ENCODE assay signal across 8 cellular contexts in the genomic region with DNA sequence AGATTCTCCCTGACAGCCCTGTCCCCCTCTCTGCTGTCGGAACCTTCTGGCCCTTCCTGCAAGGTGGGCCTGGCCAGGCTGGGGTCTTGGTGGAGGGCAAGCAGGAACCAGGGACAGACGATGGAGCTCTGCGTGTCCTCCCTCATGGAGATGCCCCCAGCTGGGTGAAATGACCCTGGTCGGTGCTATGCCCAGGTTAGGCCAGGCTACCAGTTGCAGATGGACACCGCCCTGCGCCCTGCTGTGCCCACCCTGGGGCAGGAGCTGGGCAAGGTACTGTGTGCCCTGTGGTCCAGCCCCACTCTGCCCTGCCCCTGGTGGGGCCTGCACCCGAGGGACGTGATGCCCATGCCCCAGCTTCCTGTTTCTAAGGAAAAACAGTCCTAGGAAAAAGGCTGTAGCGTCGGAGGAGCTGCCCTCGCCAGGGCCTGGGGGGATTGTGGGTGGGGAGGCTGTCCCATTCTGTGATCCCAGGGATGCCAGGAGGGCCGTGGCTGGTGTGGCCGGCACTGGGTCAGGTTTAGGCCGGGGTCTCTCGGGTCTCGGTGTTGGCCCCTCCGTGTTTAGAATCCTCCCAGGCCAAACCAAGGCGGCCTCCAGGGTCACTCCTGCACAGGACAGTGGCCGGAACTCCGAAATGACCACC.
A peak's percentile ranks its signal among the peaks of the same experiment; 100 is the strongest.
DNase-seq lines count a peak whose midpoint lies in the region; ATAC-seq, FAIRE-seq and TF ChIP-seq lines count a peak whose summit lies in the region.

No MANE protein-coding gene starts in this region.

- H3K27ac ChIP-seq in A549 = peak overlapping the region; percentile 88 to 100
- peak overlapping the region; percentile 53 for H3K27ac ChIP-seq in effector memory CD4-positive, alpha-beta T cell (ENCODE audit: insufficient read depth, low read length, poor library complexity, severe bottlenecking)

- no peaks in the 10 kb centered on the region for H3K9me3 ChIP-seq in A549
- H3K9me3 ChIP-seq in MG63 = no peaks in the 10 kb centered on the region
- no peaks in the 10 kb centered on the region for H3K9me3 ChIP-seq in effector memory CD4-positive, alpha-beta T cell (ENCODE audit: control insufficient read depth, low read length)

- peak overlapping the region; percentile 53 to 80 (median 59) for H3K4me3 Mint-ChIP-seq in naive B cell

- H3K4me1 Mint-ChIP-seq in naive B cell = peaks cover 23 to 32% (median 28%) of the 10 kb centered on the region in 3 donors

- H3K27me3 Mint-ChIP-seq in naive B cell = no peaks in the 10 kb centered on the region

- ATAC-seq in A549 (peak in 1 of 2 experiments; percentile 5; a peak in 3 of 6 replicates), naive B cell (ENCODE audit: low read depth in 2 of 2) (no peak), HG02763 (IDR thresholded peaks at IDR 0.05; ENCODE audit: unreplicated experiment) (no peak), HG03457 (IDR thresholded peaks at IDR 0.05; ENCODE audit: unreplicated experiment) (no peak)

- peak overlapping the region; percentile 74 for H3K4me2 ChIP-seq in A549

- no peak for TF ChIP-seq RAD21 in A549 (conservative IDR thresholded peaks at IDR 0.05 in 1 of 2, IDR thresholded peaks at IDR 0.05 in 1 of 2)

- H3K4me1 ChIP-seq in A549 = peaks cover 34% of the 10 kb centered on the region
- H3K4me1 ChIP-seq in effector memory CD4-positive, alpha-beta T cell (ENCODE audit: control insufficient read depth, insufficient read depth, low read length, poor library complexity, severe bottlenecking) = peaks cover 37% of the 10 kb centered on the region

- no peak for FAIRE-seq in A549 (lab: Jason Lieb, UNC)

- peak overlapping the region; percentile 85 for H3K4me3 ChIP-seq in A549
- peak overlapping the region; percentile 53 for H3K4me3 ChIP-seq in MG63
- H3K4me3 ChIP-seq in effector memory CD4-positive, alpha-beta T cell (ENCODE audit: insufficient read depth, low read depth, low read length, poor library complexity, severe bottlenecking) = no peak overlapping the region

- no CpG with 5 or more reads among the region's 20 CpGs for WGBS in A549 (ENCODE audit: missing lambda C conversion rate)

- no peaks in the 10 kb centered on the region for H3K27me3 ChIP-seq in MG63
- no peaks in the 10 kb centered on the region for H3K27me3 ChIP-seq in effector memory CD4-positive, alpha-beta T cell (replicated peaks; ENCODE audit: control insufficient read depth, insufficient read depth, low read length, poor library complexity, severe bottlenecking)

- CTCF ChIA-PET in A549 (lab: Yijun Ruan, JAX) = interaction anchor here (0.7 to 2.6 kb wide), 4 partner anchors 9 to 118 kb away, joined by 3 to 10 read pairs (median 6); partner anchors contain the start of gene FAAP20

- peaks cover 12% of the 10 kb centered on the region for H3K36me3 ChIP-seq in MG63
- peaks cover 6% of the 10 kb centered on the region for H3K36me3 ChIP-seq in effector memory CD4-positive, alpha-beta T cell (ENCODE audit: control insufficient read depth, insufficient read depth, low read length)

- peak overlapping the region; percentile 33 to 95 (median 63) for H3K27ac Mint-ChIP-seq in naive B cell

- DNase-seq in A549 (ENCODE audit: low read depth in 1 of 2, low spot score in 1 of 2) (no peak), MG63 (no peak), naive B cell (no peak), superior temporal gyrus (ENCODE audit: extremely low spot score) (no peak), ureter (ENCODE audit: low spot score) (no peak)
- DNase-seq in effector memory CD4-positive, alpha-beta T cell = no peak

- TF ChIP-seq CTCF in A549 (IDR thresholded peaks at IDR 0.05) = no peak

- no peaks in the 10 kb centered on the region for H3K9me3 Mint-ChIP-seq in naive B cell

- POLR2A ChIA-PET in A549 (lab: Yijun Ruan, JAX) = no interaction called here

- no peaks in the 10 kb centered on the region for H3K36me3 Mint-ChIP-seq in naive B cell

- no peak for TF ChIP-seq POLR2A in A549 (IDR thresholded peaks at IDR 0.05; ENCODE audit: low read length)

- TF ChIP-seq EP300 in A549 (IDR thresholded peaks at IDR 0.05) = no peak

TF ChIP-seq in A549, 52 proteins besides CTCF, POLR2A, EP300 and RAD21:
- TF ChIP-seq JUNB (IDR thresholded peaks at IDR 0.05) = no peak
- TF ChIP-seq CEBPB (IDR thresholded peaks at IDR 0.05) = no peak
- no peak for TF ChIP-seq HOXA7 (CRISPR knock-in tag; IDR thresholded peaks at IDR 0.05)
- TF ChIP-seq MAX (IDR thresholded peaks at IDR 0.05) = no peak
- no peak for TF ChIP-seq MAFK (IDR thresholded peaks at IDR 0.05; ENCODE audit: partially characterized antibody)
- TF ChIP-seq FOSB (CRISPR knock-in tag; IDR thresholded peaks at IDR 0.05) = no peak
- no peak for TF ChIP-seq ZFP36 (IDR thresholded peaks at IDR 0.05; ENCODE audit: borderline replicate concordance, partially characterized antibody)
- TF ChIP-seq ZC3H11A (IDR thresholded peaks at IDR 0.05) = no peak
